In the genomic region with DNA sequence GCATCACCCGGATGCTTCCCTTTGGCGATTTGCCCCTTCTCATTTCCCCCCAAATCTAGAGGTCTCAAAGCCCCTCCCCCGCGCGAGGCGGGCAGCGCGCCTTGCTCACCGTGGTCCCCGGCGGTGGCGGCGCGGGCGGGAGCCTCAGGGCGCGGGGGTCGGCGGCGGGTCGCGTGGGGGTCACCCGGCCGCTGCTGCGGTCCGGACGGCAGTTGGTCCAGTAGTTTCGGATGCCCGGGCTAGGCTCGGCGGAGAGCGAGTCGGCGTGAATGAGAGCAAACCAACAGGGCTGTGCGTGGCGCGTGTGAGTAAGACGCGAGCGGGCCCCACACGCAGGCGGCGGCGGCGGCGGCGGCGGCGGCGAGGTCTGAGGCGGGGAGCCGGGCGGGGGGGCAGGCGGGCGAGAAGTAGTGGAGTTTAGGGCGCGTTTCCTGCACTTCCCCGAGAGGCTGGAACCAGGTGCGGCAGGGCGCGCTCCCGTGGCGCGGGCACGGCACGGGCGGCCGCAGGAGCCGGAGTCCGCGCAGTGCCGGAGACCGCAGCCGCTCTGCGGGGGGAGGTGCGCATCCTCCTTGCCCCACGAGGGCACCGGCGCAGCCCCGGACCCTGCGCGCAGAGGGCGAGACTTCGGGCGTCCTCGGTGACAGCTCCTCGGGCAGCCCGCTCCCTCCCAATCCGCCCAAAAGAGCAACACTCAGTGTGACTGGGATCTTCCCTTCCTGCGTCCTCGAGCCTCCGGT, we compare ENCODE assay signal across 8 cellular contexts. TPM values are rescaled to one million over a fixed set of nuclear protein-coding genes. Genes with fewer than 3 reads are reported as not detected.
DNase-seq lines count a peak whose midpoint lies in the region; TF ChIP-seq lines count a peak whose summit lies in the region.

No MANE protein-coding gene starts in this region.

- CTCF ChIA-PET in HEK293 (lab: Yijun Ruan, JAX) = interaction anchor here (0.6 to 1.6 kb wide), 10 partner anchors 12 to 347 kb away, joined by 3 to 8 read pairs (median 3); no protein-coding TSS in a partner anchor

- H3K27me3 ChIP-seq in smooth muscle cell (ENCODE audit: low read depth) = peaks cover 6% of the 10 kb centered on the region

- TF ChIP-seq CTCF in HEK293 (tag by site-specific recombination; IDR thresholded peaks at IDR 0.05) (no peak), smooth muscle cell (IDR thresholded peaks at IDR 0.05; ENCODE audit: borderline replicate concordance, insufficient read depth, poor library complexity, severe bottlenecking) (no peak)

- H2AFZ ChIP-seq in smooth muscle cell (ENCODE audit: low read depth) = peak overlapping the region; percentile 75

- H3K79me2 ChIP-seq in smooth muscle cell (ENCODE audit: low read depth) = no peaks in the 10 kb centered on the region

- H3K4me1 Mint-ChIP-seq in immature natural killer cell = peaks cover 0 to 1% of the 10 kb centered on the region in 2 donors

- H3K4me3 ChIP-seq in HEK293 (ENCODE audit: low read depth, low read length) = peak overlapping the region; percentile 86
- peak overlapping the region; percentile 59 for H3K4me3 ChIP-seq in smooth muscle cell

- peaks cover 0 to 4% (median 0%) of the 10 kb centered on the region in 3 donors for H3K36me3 Mint-ChIP-seq in immature natural killer cell

- peak overlapping the region; percentile 61; the same call in 1 of the 2 replicates for H3K27ac ChIP-seq in HEK293 (ENCODE audit: extremely low read depth, low read depth, low read length)
- H3K27ac ChIP-seq in smooth muscle cell (ENCODE audit: low read depth) = no peak overlapping the region

- no peak overlapping the region for H3K9ac ChIP-seq in smooth muscle cell (ENCODE audit: low read depth)

- H4K20me1 ChIP-seq in smooth muscle cell (ENCODE audit: low read depth) = no peaks in the 10 kb centered on the region

- H3K9me3 ChIP-seq in HEK293 (ENCODE audit: control insufficient read depth, insufficient read depth, low read depth, low read length) (no peaks in the 10 kb centered on the region), smooth muscle cell (replicated peaks; ENCODE audit: low read depth) (no peaks in the 10 kb centered on the region)

- H3K27ac Mint-ChIP-seq in immature natural killer cell = no peak overlapping the region

- peaks cover 13% of the 10 kb centered on the region for H3K4me1 ChIP-seq in HEK293 (ENCODE audit: control insufficient read depth, insufficient read depth, low read length)
- H3K4me1 ChIP-seq in smooth muscle cell (ENCODE audit: low read depth) = peaks cover 31% of the 10 kb centered on the region

- H3K36me3 ChIP-seq in HEK293 (ENCODE audit: control insufficient read depth in 2 of 2, insufficient read depth in 1 of 2, low read length in 2 of 2) (no peaks in the 10 kb centered on the region), smooth muscle cell (ENCODE audit: low read depth) (no peaks in the 10 kb centered on the region)

- peaks cover 10% of the 10 kb centered on the region for H3F3A ChIP-seq in smooth muscle cell (ENCODE audit: low read depth)

- peak; percentile 3 for DNase-seq in A172 (ENCODE audit: low spot score)
- peak in 44 of 56 donors; percentile 3 to 83 (median 50) for DNase-seq in amygdala (lab: John Stamatoyannopoulos, UW)
- DNase-seq in iPS-NIHi11 (ENCODE audit: low spot score) = peak; percentile 50
- DNase-seq in smooth muscle cell (lab: John Stamatoyannopoulos, UW; ENCODE audit: unreplicated experiment) = no peak
- DNase-seq in stimulated activated naive CD4-positive, alpha-beta T cell treated with Interleukin-2 at 50 U/mL for 16 hours (lab: John Stamatoyannopoulos, UW) = no peak
- no peak for DNase-seq in NCI-H187 (lab: John Stamatoyannopoulos, UW)
- no peak for DNase-seq in immature natural killer cell

- POLR2A ChIA-PET in HEK293 (lab: Yijun Ruan, JAX) = interaction anchor here (0.7 to 1.3 kb wide), 2 partner anchors 9 to 12 kb away, joined by 3 read pairs; no protein-coding TSS in a partner anchor

- peak overlapping the region; percentile 99 for H3K4me2 ChIP-seq in smooth muscle cell

- WGBS in smooth muscle cell (ENCODE audit: low lambda C conversion rate) = 1% methylated on average over 55 of the region's 92 CpGs

- peaks cover 3 to 10% (median 5%) of the 10 kb centered on the region in 6 donors for H3K9me3 Mint-ChIP-seq in immature natural killer cell

- H3K4me3 Mint-ChIP-seq in immature natural killer cell = no peak overlapping the region

- H3K27me3 Mint-ChIP-seq in immature natural killer cell (ENCODE audit: low read depth in 3 of 3) = peaks cover 5 to 10% (median 6%) of the 10 kb centered on the region in 3 donors

TF ChIP-seq in HEK293, 187 proteins besides CTCF, POLR2A, EP300 and RAD21 (continues in another document):
- TF ChIP-seq ZNF645 (tag by site-specific recombination; IDR thresholded peaks at IDR 0.05) (no peak), ZFHX2 (tag by site-specific recombination; conservative IDR thresholded peaks at IDR 0.05) (no peak; the same call in 1 of the 2 replicates), PBX3 (CRISPR knock-in tag; IDR thresholded peaks at IDR 0.05) (peak; percentile 56; the same call in 1 of the 2 replicates), ZBTB26 (tag by site-specific recombination; optimal IDR thresholded peaks at IDR 0.05) (peak; percentile 70), GLIS2 (tag by site-specific recombination; IDR thresholded peaks at IDR 0.05) (peak; percentile 38; the same call in 1 of the 2 replicates), ZNF341 (tag by site-specific recombination; IDR thresholded peaks at IDR 0.05; ENCODE audit: low read depth) (peak; percentile 75), HIC1 (tag by site-specific recombination; IDR thresholded peaks at IDR 0.05) (0 out of 2 replicates have a peak, but pooled peaks have one; percentile 22), ZNF843 (tag by site-specific recombination; IDR thresholded peaks at IDR 0.05) (no peak), HOXC10 (CRISPR knock-in tag; IDR thresholded peaks at IDR 0.05) (0 out of 2 replicates have a peak, but pooled peaks have one; percentile 23), FEZF1 (tag by site-specific recombination; IDR thresholded peaks at IDR 0.05) (peak; percentile 29; the same call in 1 of the 2 replicates), ZBTB8A (tag by site-specific recombination; IDR thresholded peaks at IDR 0.05) (peak; percentile 46), ZFP69B (tag by site-specific recombination; IDR thresholded peaks at IDR 0.05) (peak; percentile 80), ZIC2 (tag by site-specific recombination; IDR thresholded peaks at IDR 0.05) (peak; percentile 19; the same call in 1 of the 2 replicates)

RNA-seq across cellular contexts. Expression of gene HS3ST5, which starts 0.6 kb away (rescaled TPM):
- not detected in 2 replicates for total RNA-seq in A172 (2014; rRNA removed; shearing (Covaris generic))
- total RNA-seq in smooth muscle cell = 0.18 TPM in 1 of 2 replicates, not detected in the other
- 0.25 and 0.27 TPM in 2 replicates for polyA plus RNA-seq in smooth muscle cell
- not detected for polyA plus RNA-seq in immature natural killer cell

Comparison
In these comparisons a context has a peak if more than half of its experiments do, and no peak if none do; other contexts are left out.
1. DNase-seq: peak in A172 (single experiment), amygdala (44 of 56) and iPS-NIHi11 (single experiment); none in smooth muscle cell (single experiment), stimulated activated naive CD4-positive, alpha-beta T cell treated with Interleukin-2 at 50 U/mL for 16 hours (single experiment), NCI-H187 (0 of 2) and immature natural killer cell (0 of 3).